Comparison of ENCODE assay signal across 8 cellular contexts in genomic region chr13:94595943-94596574, GRCh38. TPM values are rescaled to one million over a fixed set of nuclear protein-coding genes. Genes with fewer than 3 reads are reported as not detected.
DNase-seq lines count a peak whose midpoint lies in the region; ATAC-seq and TF ChIP-seq lines count a peak whose summit lies in the region.

Gene TGDS, minus strand, starts transcription at chr13:94596152. Its CDS starts 16 bp downstream, at chr13:94596136.

- H3K36me3 Mint-ChIP-seq in nephron (ENCODE audit: low read depth): peaks cover 7% of the 10 kb centered on the region

- H3K4me2 ChIP-seq in MM.1S (ENCODE audit: low read depth, low read length): peak within 1 kb of the TSS; percentile 88

- H3K4me3 ChIP-seq in HAP-1 (peak within 1 kb of the TSS; percentile 92), MM.1S (ENCODE audit: low read length) (peak within 1 kb of the TSS; percentile 84), fibroblast of pulmonary artery (replicated peaks; ENCODE audit: low read depth, low read length) (peak within 1 kb of the TSS; percentile 96)

- H3K27ac Mint-ChIP-seq in nephron: peak within 1 kb of the TSS; percentile 69 to 95 (median 87)

- H3K9me3 Mint-ChIP-seq in nephron: no peaks in the 10 kb centered on the region

- H2AFZ ChIP-seq in MM.1S (ENCODE audit: low read length): peak within 1 kb of the TSS; percentile 86

- no peaks in the 10 kb centered on the region for H3K27me3 Mint-ChIP-seq in nephron (ENCODE audit: low read depth)

- ATAC-seq in stimulated activated naive CD8-positive, alpha-beta T cell treated with anti-CD3 and anti-CD28 coated beads, Interleukin-15, Interleukin-2, amounts not matched to agents 100 U/mL and 50 U/mL, for 24 hours: peak; percentile 98

- H3K9me2 ChIP-seq in MM.1S (replicated peaks; ENCODE audit: insufficient read depth, low read length): no peaks in the 10 kb centered on the region

- peak within 1 kb of the TSS; percentile 55; the same call in 1 of the 2 replicates for H3K27ac ChIP-seq in MM.1S (ENCODE audit: low read length)

- H3K27me3 ChIP-seq in HAP-1 (ENCODE audit: low read depth): no peaks in the 10 kb centered on the region
- H3K27me3 ChIP-seq in MM.1S (replicated peaks; ENCODE audit: insufficient read depth, low read length): no peaks in the 10 kb centered on the region

- H3K79me2 ChIP-seq in MM.1S (ENCODE audit: low read length): peaks cover 34% of the 10 kb centered on the region

- DNase-seq in G401 (ENCODE audit: low spot score) (peak; percentile 90), HAP-1 (ENCODE audit: low spot score in 2 of 2) (peak; percentile 90 to 94), MM.1S (peak; percentile 96), SHP77 treated with DMSO at 0.1 percent for 48 hours (lab: John Stamatoyannopoulos, UW) (peak; percentile 98), fibroblast of pulmonary artery (ENCODE audit: low read depth) (peak; percentile 93)
- peak; percentile 87 for DNase-seq in activated effector memory CD4-positive, alpha-beta T cell treated with Interleukin-2 at 50 U/mL for 16 hours
- DNase-seq in stimulated activated naive CD8-positive, alpha-beta T cell treated with anti-CD3 and anti-CD28 coated beads, Interleukin-15, Interleukin-2, amounts not matched to agents 100 U/mL and 50 U/mL, for 24 hours: peak; percentile 90

- no peaks in the 10 kb centered on the region for H4K20me1 ChIP-seq in MM.1S (ENCODE audit: insufficient read depth, low read length)

- H3K9me3 ChIP-seq in HAP-1: no peaks in the 10 kb centered on the region
- H3K9me3 ChIP-seq in MM.1S (replicated peaks; ENCODE audit: insufficient read depth, low read length): no peaks in the 10 kb centered on the region

- peaks cover 18% of the 10 kb centered on the region for H3K4me1 Mint-ChIP-seq in nephron

- peak within 1 kb of the TSS; percentile 91 to 93 (median 92) for H3K4me3 Mint-ChIP-seq in nephron

- peaks cover 23% of the 10 kb centered on the region for H3K36me3 ChIP-seq in HAP-1 (replicated peaks)
- peaks cover 2% of the 10 kb centered on the region; the same call in 1 of the 2 replicates for H3K36me3 ChIP-seq in MM.1S (replicated peaks; ENCODE audit: insufficient read depth, low read length)

- in situ Hi-C loops in G401 (cut with HindIII; ENCODE audit: low sequenced_read_pairs) (no loop called here), HAP-1 (cut with MboI; ENCODE audit: low sequenced_read_pairs) (no loop called here)

- H3K4me1 ChIP-seq in HAP-1 (no peaks in the 10 kb centered on the region; the same call in 1 of the 2 replicates), MM.1S (ENCODE audit: low read length) (peaks cover 18% of the 10 kb centered on the region)

- peaks cover 9% of the 10 kb centered on the region; the same call in 1 of the 2 replicates for H3F3A ChIP-seq in MM.1S (ENCODE audit: insufficient read depth, low read length)

- peak within 1 kb of the TSS; percentile 82 for H3K9ac ChIP-seq in MM.1S (ENCODE audit: low read length)

- no peak for TF ChIP-seq CTCF in MM.1S (IDR thresholded peaks at IDR 0.05; ENCODE audit: low read length)
- TF ChIP-seq CTCF in fibroblast of pulmonary artery (IDR thresholded peaks at IDR 0.05; ENCODE audit: low read length, missing control alignments): peak; percentile 2
- no peak for TF ChIP-seq CTCF in nephron (IDR thresholded peaks at IDR 0.05; ENCODE audit: unreplicated experiment in 3 of 3)

RNA-seq across cellular contexts. Expression of gene TGDS, which starts in this region (rescaled TPM):
- total RNA-seq in G401 (2014; rRNA removed; shearing (Covaris generic)): 20.4 and 34.4 TPM in 2 replicates

Comparison
In these comparisons a context has a peak if more than half of its experiments do, and no peak if none do; other contexts are left out.
1. Peak in every context shown above with its lines: DNase-seq, ATAC-seq, H3K4me3 ChIP-seq and H3K27ac ChIP-seq.